ENCODE assay signal across 8 cellular contexts in the genomic region with DNA sequence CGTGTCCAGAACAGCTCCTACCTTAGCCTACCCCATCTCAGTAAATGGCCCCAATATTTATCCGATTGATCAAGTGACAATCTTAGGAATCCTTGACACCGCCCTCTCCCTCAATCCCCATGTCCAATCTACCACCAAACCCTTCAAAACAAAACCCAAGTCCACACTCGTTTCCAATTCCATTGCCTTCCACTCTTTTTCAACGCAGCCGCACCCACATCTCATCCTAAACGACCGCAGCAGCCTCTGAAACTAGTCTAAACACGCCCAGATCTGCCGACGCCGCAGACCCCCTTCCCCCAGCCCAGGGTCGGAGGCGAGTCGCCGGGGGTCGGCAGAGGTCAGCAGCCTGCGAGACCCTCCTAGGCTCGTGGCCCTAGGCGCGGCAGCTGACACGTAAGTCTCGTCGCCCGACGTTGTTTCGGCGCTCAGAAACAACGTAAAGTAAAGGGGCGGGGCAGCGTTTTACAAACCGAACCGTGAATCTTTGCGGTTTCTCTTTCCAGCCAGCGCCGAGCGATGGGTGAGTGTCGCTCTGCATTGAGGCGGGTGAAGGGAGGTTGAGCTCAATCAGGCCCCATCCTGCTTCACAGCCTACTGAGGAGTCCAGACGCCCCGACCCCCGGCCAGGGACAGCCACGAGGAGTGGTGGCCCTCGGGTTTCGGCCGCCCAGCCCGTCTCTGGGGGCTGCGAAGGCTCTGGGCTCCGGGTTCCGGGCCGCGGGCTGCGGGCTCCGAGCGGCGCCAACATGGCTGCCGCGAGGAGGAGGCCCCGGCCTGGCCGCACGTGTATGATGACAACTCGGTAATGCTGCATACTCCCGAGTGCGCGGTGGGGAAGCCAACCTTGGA.
DNase-seq lines count a peak whose midpoint lies in the region; ATAC-seq, FAIRE-seq and TF ChIP-seq lines count a peak whose summit lies in the region.

A gene (plus strand): TSS at position 463 of the 852 bp plus-strand sequence. CDS start 57 bp downstream, at position 520.

- H2AFZ ChIP-seq in Loucy (ENCODE audit: low read length) = peak within 1 kb of the TSS; percentile 82

- TF ChIP-seq CTCF in Loucy (conservative IDR thresholded peaks at IDR 0.05; ENCODE audit: low read length) (no peak), RWPE2 (IDR thresholded peaks at IDR 0.05; ENCODE audit: poor library complexity, severe bottlenecking) (no peak), nephron progenitor cell (IDR thresholded peaks at IDR 0.05) (no peak)

- peak; percentile 62 for ATAC-seq in RWPE2 (ENCODE audit: low read depth)

- H3K4me1 ChIP-seq in Loucy (ENCODE audit: insufficient read depth, low read length, poor library complexity, severe bottlenecking) = peaks cover 22% of the 10 kb centered on the region
- H3K4me1 ChIP-seq in RWPE2 (ENCODE audit: insufficient read depth, poor library complexity, severe bottlenecking) = peaks cover 7% of the 10 kb centered on the region

- peak; percentile 97 for DNase-seq in ELR (ENCODE audit: low read depth)
- peak; percentile 63 for DNase-seq in H54 (ENCODE audit: insufficient read length, low spot score)
- DNase-seq in RWPE2 (ENCODE audit: low spot score) = peak; percentile 88
- DNase-seq in activated effector memory CD4-positive, alpha-beta T cell treated with Interleukin-2 at 50 U/mL for 16 hours = peak; percentile 84
- peak; percentile 89 for DNase-seq in fibroblast of the conjunctiva (ENCODE audit: low read depth)
- peak; percentile 90 for DNase-seq in nephron progenitor cell

- peaks cover 10% of the 10 kb centered on the region for H3K27me3 Mint-ChIP-seq in nephron progenitor cell (ENCODE audit: low read depth, poor library complexity)
- no peaks in the 10 kb centered on the region for H3K27me3 Mint-ChIP-seq in stimulated activated naive CD8-positive, alpha-beta T cell treated with anti-CD3 and anti-CD28 coated beads, Interleukin-15, Interleukin-2, amounts not matched to agents 100 ng/mL and 50 ng/mL, for 24 hours

- H3K36me3 Mint-ChIP-seq in nephron progenitor cell (ENCODE audit: low read depth) = peaks cover 37% of the 10 kb centered on the region
- peaks cover 56% of the 10 kb centered on the region for H3K36me3 Mint-ChIP-seq in stimulated activated naive CD8-positive, alpha-beta T cell treated with anti-CD3 and anti-CD28 coated beads, Interleukin-15, Interleukin-2, amounts not matched to agents 100 ng/mL and 50 ng/mL, for 24 hours (ENCODE audit: low read depth)

- peak within 1 kb of the TSS; percentile 98 for H3K4me3 ChIP-seq in Loucy (ENCODE audit: low read length, poor library complexity, severe bottlenecking)
- H3K4me3 ChIP-seq in RWPE2 (ENCODE audit: severe bottlenecking) = peak within 1 kb of the TSS; percentile 92

- no peaks in the 10 kb centered on the region for H3K9me3 Mint-ChIP-seq in nephron progenitor cell
- no peaks in the 10 kb centered on the region for H3K9me3 Mint-ChIP-seq in stimulated activated naive CD8-positive, alpha-beta T cell treated with anti-CD3 and anti-CD28 coated beads, Interleukin-15, Interleukin-2, amounts not matched to agents 100 ng/mL and 50 ng/mL, for 24 hours

- no peaks in the 10 kb centered on the region for H3F3A ChIP-seq in Loucy (ENCODE audit: low read depth)

- H4K20me1 ChIP-seq in Loucy (ENCODE audit: insufficient read depth, low read length, poor library complexity, severe bottlenecking) = peaks cover 39% of the 10 kb centered on the region

- TF ChIP-seq POLR2A in H54 (IDR thresholded peaks at IDR 0.05; ENCODE audit: low read depth, low read length) = peak; percentile 96

- no peaks in the 10 kb centered on the region for H3K9me2 ChIP-seq in Loucy (replicated peaks; ENCODE audit: low read depth, low read length)

- H3K36me3 ChIP-seq in Loucy (ENCODE audit: insufficient read depth, low read length) (peaks cover 35% of the 10 kb centered on the region), RWPE2 (ENCODE audit: low read depth) (peaks cover 49% of the 10 kb centered on the region)

- H3K79me2 ChIP-seq in Loucy (ENCODE audit: insufficient read depth, low read length) = peaks cover 61% of the 10 kb centered on the region

- H3K27ac ChIP-seq in RWPE2 (ENCODE audit: poor library complexity, severe bottlenecking) = peak within 1 kb of the TSS; percentile 87

- peak within 1 kb of the TSS; percentile 89 for H3K4me3 Mint-ChIP-seq in nephron progenitor cell
- H3K4me3 Mint-ChIP-seq in stimulated activated naive CD8-positive, alpha-beta T cell treated with anti-CD3 and anti-CD28 coated beads, Interleukin-15, Interleukin-2, amounts not matched to agents 100 ng/mL and 50 ng/mL, for 24 hours = peak within 1 kb of the TSS; percentile 97

- H3K27ac Mint-ChIP-seq in nephron progenitor cell = peak within 1 kb of the TSS; percentile 99
- H3K27ac Mint-ChIP-seq in stimulated activated naive CD8-positive, alpha-beta T cell treated with anti-CD3 and anti-CD28 coated beads, Interleukin-15, Interleukin-2, amounts not matched to agents 100 ng/mL and 50 ng/mL, for 24 hours = peak within 1 kb of the TSS; percentile 98

- peak within 1 kb of the TSS; percentile 98 for H3K4me2 ChIP-seq in Loucy (ENCODE audit: low read depth, low read length, poor library complexity, severe bottlenecking)

- H3K9ac ChIP-seq in Loucy (ENCODE audit: low read depth, low read length, poor library complexity, severe bottlenecking) = peak within 1 kb of the TSS; percentile 98

- H3K27me3 ChIP-seq in Loucy (ENCODE audit: insufficient read depth, low read length, poor library complexity, severe bottlenecking) (peaks cover 14% of the 10 kb centered on the region), RWPE2 (ENCODE audit: insufficient read depth, poor library complexity, severe bottlenecking) (no peaks in the 10 kb centered on the region)

- no peaks in the 10 kb centered on the region for H3K9me3 ChIP-seq in Loucy (ENCODE audit: insufficient read depth, low read depth, low read length)
- H3K9me3 ChIP-seq in RWPE2 (ENCODE audit: severe bottlenecking) = no peaks in the 10 kb centered on the region

- peaks cover 47% of the 10 kb centered on the region for H3K4me1 Mint-ChIP-seq in nephron progenitor cell
- peaks cover 45% of the 10 kb centered on the region for H3K4me1 Mint-ChIP-seq in stimulated activated naive CD8-positive, alpha-beta T cell treated with anti-CD3 and anti-CD28 coated beads, Interleukin-15, Interleukin-2, amounts not matched to agents 100 ng/mL and 50 ng/mL, for 24 hours (ENCODE audit: low read depth)

- no peak for FAIRE-seq in H54 (lab: Jason Lieb, UNC)

Comparison
In these comparisons a context has a peak if more than half of its experiments do, and no peak if none do; other contexts are left out.
1. Peak in every context shown above with its lines: DNase-seq, ATAC-seq, H3K4me3 ChIP-seq and H3K27ac ChIP-seq.